18 cellular contexts compared by ENCODE assay signal in genomic region chr17:56810286-56810781, GRCh38.
"Had no signal": no experiment of that assay in that cellular context is flagged by ENCODE, and none has a peak within 500 bp of the region (broad histone marks: within the 10 kb centered on the region; RNA-seq: fewer than 3 reads in every experiment).

No MANE protein-coding gene starts in this region.

- DNase-seq: activated B cell treated with CpG ODN at 0.5 μM for 24 hours; activated CD4-positive, alpha-beta T cell treated with anti-CD3 and anti-CD28 coated beads, Interleukin-2, amount 10 ng/mL, durations not matched to agents 7 days and 5 days; activated CD8-positive, alpha-beta memory T cell treated with anti-CD3 and anti-CD28 coated beads for 24 hours; activated effector memory CD4-positive, alpha-beta T cell treated with anti-CD3 and anti-CD28 coated beads, Interleukin-2, amount 50 U/mL, for 16 hours; activated T-cell treated with anti-CD3 and anti-CD28 coated beads, Interleukin-2, amount 50 U/mL, for 1 hour; amygdala; cerebellar nuclear complex; erythroblast; nephron progenitor cell; stimulated activated CD4-positive, alpha-beta T cell treated with anti-CD3 and anti-CD28 coated beads, Interleukin-4, amount 100 ng/mL, for 4 hours; stimulated activated naive CD8-positive, alpha-beta T cell treated with anti-CD3 and anti-CD28 coated beads, Interleukin-15, amount 100 ng/mL, for 72 hours; uterus had no signal

- H3K27ac ChIP-seq: thoracic aorta, uterus had no signal

- H3K27ac Mint-ChIP-seq: activated B cell treated with CpG ODN at 0.5 μM for 24 hours; activated CD4-positive, alpha-beta T cell treated with anti-CD3 and anti-CD28 coated beads, Interleukin-2, amount 10 ng/mL, durations not matched to agents 7 days and 5 days; activated naive CD8-positive, alpha-beta T cell; brain; dendritic cell treated with granulocyte-macrophage colony-stimulating factor and Interleukin-4, amounts not matched to agents 40 ng/mL and 50 ng/mL, for 4 days; memory B cell; nephron progenitor cell; stimulated activated naive CD8-positive, alpha-beta T cell treated with anti-CD3 and anti-CD28 coated beads, Interleukin-15, amount 100 ng/mL, for 72 hours; T-helper 1 cell treated with Interleukin-12 subunit alpha and Interleukin-12 subunit beta and Interleukin-4 antibody, amounts not matched to agents 30 μg/mL and 1 μg/mL, for 36 hours had no signal

- H3K4me1 Mint-ChIP-seq: activated B cell treated with CpG ODN at 0.5 μM for 24 hours; activated CD4-positive, alpha-beta T cell treated with anti-CD3 and anti-CD28 coated beads, Interleukin-2, amount 10 ng/mL, durations not matched to agents 7 days and 5 days; memory B cell; stimulated activated naive CD8-positive, alpha-beta T cell treated with anti-CD3 and anti-CD28 coated beads, Interleukin-15, amount 100 ng/mL, for 72 hours had no signal

- H3K4me3 ChIP-seq: thoracic aorta, uterus had no signal

- H3K9me3 ChIP-seq: thoracic aorta, uterus had no signal

- H3K27me3 ChIP-seq: uterus had no signal

- H3K9me3 Mint-ChIP-seq: activated B cell treated with CpG ODN at 0.5 μM for 24 hours; activated CD4-positive, alpha-beta T cell treated with anti-CD3 and anti-CD28 coated beads, Interleukin-2, amount 10 ng/mL, durations not matched to agents 7 days and 5 days; brain; dendritic cell treated with granulocyte-macrophage colony-stimulating factor and Interleukin-4, amounts not matched to agents 40 ng/mL and 50 ng/mL, for 4 days; memory B cell; nephron progenitor cell; stimulated activated naive CD8-positive, alpha-beta T cell treated with anti-CD3 and anti-CD28 coated beads, Interleukin-15, amount 100 ng/mL, for 72 hours; T-helper 1 cell treated with Interleukin-12 subunit alpha and Interleukin-12 subunit beta and Interleukin-4 antibody, amounts not matched to agents 30 μg/mL and 1 μg/mL, for 36 hours had no signal

- H3K4me3 Mint-ChIP-seq: activated B cell treated with CpG ODN at 0.5 μM for 24 hours; activated CD4-positive, alpha-beta T cell treated with anti-CD3 and anti-CD28 coated beads, Interleukin-2, amount 10 ng/mL, durations not matched to agents 7 days and 5 days; activated naive CD8-positive, alpha-beta T cell; brain; dendritic cell treated with granulocyte-macrophage colony-stimulating factor and Interleukin-4, amounts not matched to agents 40 ng/mL and 50 ng/mL, for 4 days; memory B cell; nephron progenitor cell; stimulated activated naive CD8-positive, alpha-beta T cell treated with anti-CD3 and anti-CD28 coated beads, Interleukin-15, amount 100 ng/mL, for 72 hours; T-helper 1 cell treated with Interleukin-12 subunit alpha and Interleukin-12 subunit beta and Interleukin-4 antibody, amounts not matched to agents 30 μg/mL and 1 μg/mL, for 36 hours had no signal

- H3K36me3 ChIP-seq: thoracic aorta, uterus had no signal

- H3K36me3 Mint-ChIP-seq: brain had no signal

- H3K4me1 ChIP-seq: uterus had no signal

- H3K27me3 Mint-ChIP-seq: activated B cell treated with CpG ODN at 0.5 μM for 24 hours, memory B cell had no signal
